ENCODE assay signal across 19 cellular contexts in the genomic region with DNA sequence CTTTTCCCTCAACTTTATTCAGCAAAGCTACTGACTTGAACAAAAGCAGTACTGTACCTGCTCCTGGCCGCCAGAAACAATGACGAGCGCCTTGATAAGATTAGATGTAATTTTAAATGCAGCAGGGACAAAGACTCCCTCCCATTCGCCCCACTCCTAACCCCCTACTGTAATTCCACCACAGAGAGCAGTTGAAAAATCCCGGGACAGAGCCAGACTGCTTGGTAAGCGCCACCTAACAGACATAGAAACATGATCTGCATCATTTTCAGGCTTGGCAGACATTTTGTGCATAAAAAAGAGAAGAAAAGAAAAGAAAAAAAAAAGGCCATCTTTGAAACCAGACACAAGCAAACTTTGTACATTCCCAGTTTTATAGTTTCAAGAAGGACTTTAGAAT.
DNase-seq lines count a peak whose midpoint lies in the region; ATAC-seq and TF ChIP-seq lines count a peak whose summit lies in the region.
"Had no signal": no experiment of that assay in that cellular context is flagged by ENCODE, and none has a peak within 500 bp of the region (broad histone marks: within the 10 kb centered on the region; RNA-seq: fewer than 3 reads in every experiment).

No MANE protein-coding gene starts in this region.

- H3K4me1 ChIP-seq in mammary epithelial cell (ENCODE audit: insufficient read depth, low read length) (no peaks in the 10 kb centered on the region), breast epithelium (no peaks in the 10 kb centered on the region), adipocyte (ENCODE audit: control insufficient read depth, insufficient read depth, low read length) (peaks cover 3% of the 10 kb centered on the region), mesenchymal stem cell (ENCODE audit: control insufficient read depth, insufficient read depth, low read depth, low read length) (peaks cover 1% of the 10 kb centered on the region)
- H3K4me1 ChIP-seq: left lung had no signal

- ATAC-seq in GM19328 (IDR thresholded peaks at IDR 0.05; ENCODE audit: unreplicated experiment) (no peak), HG02852 (IDR thresholded peaks at IDR 0.05; ENCODE audit: unreplicated experiment) (no peak)
- ATAC-seq: left lung; naive thymus-derived CD4-positive, alpha-beta T cell; right cardiac atrium; T-helper 17 cell had no signal

- no peaks in the 10 kb centered on the region for H4K20me1 ChIP-seq in mammary epithelial cell (ENCODE audit: insufficient read depth, low read length)

- H3K27ac ChIP-seq in mammary epithelial cell (ENCODE audit: insufficient read depth, low read depth, low read length) (no peak overlapping the region), breast epithelium (no peak overlapping the region), mesenchymal stem cell (ENCODE audit: low read length, poor library complexity, severe bottlenecking) (peak overlapping the region; percentile 29)
- H3K27ac ChIP-seq: epithelial cell of prostate, left lung had no signal

- H3K4me2 ChIP-seq in mammary epithelial cell (ENCODE audit: insufficient read depth, low read depth, low read length) (peak overlapping the region; percentile 30), mesenchymal stem cell (ENCODE audit: low read length, poor library complexity, severe bottlenecking) (peak overlapping the region; percentile 47)

- H3K9me3 ChIP-seq in mammary epithelial cell (replicated peaks; ENCODE audit: insufficient read depth, low read length) (no peaks in the 10 kb centered on the region), breast epithelium (no peaks in the 10 kb centered on the region), adipocyte (ENCODE audit: control insufficient read depth, low read length) (no peaks in the 10 kb centered on the region), mesenchymal stem cell (ENCODE audit: control insufficient read depth, low read length) (no peaks in the 10 kb centered on the region)
- H3K9me3 ChIP-seq: left lung had no signal

- no peaks in the 10 kb centered on the region for H3K36me3 ChIP-seq in mammary epithelial cell (ENCODE audit: insufficient read depth, low read length)
- H3K36me3 ChIP-seq in breast epithelium: no peaks in the 10 kb centered on the region
- H3K36me3 ChIP-seq in adipocyte (ENCODE audit: control insufficient read depth, insufficient read depth, low read length, severe bottlenecking): no peaks in the 10 kb centered on the region
- no peaks in the 10 kb centered on the region for H3K36me3 ChIP-seq in mesenchymal stem cell (ENCODE audit: control insufficient read depth in 1 of 2, insufficient read depth in 2 of 2, low read depth in 1 of 2, low read length in 2 of 2)
- H3K36me3 ChIP-seq: left lung had no signal

- H2AK5ac ChIP-seq in mesenchymal stem cell (ENCODE audit: low read length, severe bottlenecking): no peak overlapping the region

- H3K9ac ChIP-seq in mammary epithelial cell (ENCODE audit: insufficient read depth, low read length) (no peak overlapping the region), adipocyte (ENCODE audit: low read length) (no peak overlapping the region), mesenchymal stem cell (ENCODE audit: low read length) (no peak overlapping the region)

- no peak overlapping the region for H2BK5ac ChIP-seq in mesenchymal stem cell (ENCODE audit: low read depth, low read length, poor library complexity, severe bottlenecking)

- CTCF ChIA-PET in mammary epithelial cell (lab: Charles Lee; ENCODE audit: low non-redundant PET): no interaction called here

- no peak for TF ChIP-seq POLR2A in breast epithelium (IDR thresholded peaks at IDR 0.05)

- H3K27me3 ChIP-seq in mammary epithelial cell (ENCODE audit: insufficient read depth, low read length) (peaks cover 10% of the 10 kb centered on the region), breast epithelium (no peaks in the 10 kb centered on the region), adipocyte (replicated peaks; ENCODE audit: control insufficient read depth, insufficient read depth, low read length) (no peaks in the 10 kb centered on the region), mesenchymal stem cell (ENCODE audit: control insufficient read depth in 1 of 2, insufficient read depth in 1 of 2, low read length in 2 of 2) (no peaks in the 10 kb centered on the region)
- H3K27me3 ChIP-seq: left lung had no signal

- H2BK15ac ChIP-seq in mesenchymal stem cell (ENCODE audit: low read depth, poor library complexity, severe bottlenecking): no peak overlapping the region

- in situ Hi-C loops in mammary epithelial cell (cut with MboI; ENCODE audit: low sequenced_read_pairs in 2 of 2): no loop called here

- H2BK12ac ChIP-seq in mesenchymal stem cell (ENCODE audit: low read length in 2 of 2): no peak overlapping the region

- H3K4ac ChIP-seq in mesenchymal stem cell (ENCODE audit: low read depth in 1 of 2, low read length in 2 of 2): no peak overlapping the region

- no peak overlapping the region for H2BK120ac ChIP-seq in mesenchymal stem cell (ENCODE audit: low read depth, low read length)

- peak overlapping the region; percentile 62 for H2AFZ ChIP-seq in mammary epithelial cell (ENCODE audit: low read depth, low read length)
- peak overlapping the region; percentile 42 for H2AFZ ChIP-seq in mesenchymal stem cell (ENCODE audit: low read depth, low read length)

- H3K4me3 ChIP-seq in mammary epithelial cell (replicated peaks in 1 of 3; ENCODE audit: insufficient read depth in 1 of 3, low read depth in 2 of 3, low read length in 3 of 3) (no peak overlapping the region), breast epithelium (no peak overlapping the region), adipocyte (ENCODE audit: low read length) (no peak overlapping the region), mesenchymal stem cell (ENCODE audit: insufficient read depth in 1 of 2, low read depth in 1 of 2, low read length in 2 of 2) (no peak overlapping the region)
- H3K4me3 ChIP-seq: left lung had no signal

- intact Hi-C loops in mammary epithelial cell (cut with micrococcal nuclease) (no loop called here), breast epithelium (cut with DNase I; ENCODE audit: low total_unique reads) (no loop called here)

- no peak for DNase-seq in mammary epithelial cell
- no peak for DNase-seq in breast epithelium (ENCODE audit: low spot score in 2 of 2)
- DNase-seq in adipocyte (ENCODE audit: low read depth): peak; percentile 0
- no peak for DNase-seq in mesenchymal stem cell
- DNase-seq in GF-D8 (lab: John Stamatoyannopoulos, UW): no peak
- DNase-seq in germinal center (ENCODE audit: low spot score): no peak
- DNase-seq: activated CD4-positive, CD25-positive, alpha-beta regulatory T cell treated with anti-CD3 and anti-CD28 coated beads, Interleukin-2, amount 50 U/mL, for 72 hours; activated naive CD4-positive, alpha-beta T cell treated with anti-CD3 and anti-CD28 coated beads, Interleukin-2, amount 50 U/mL, for 16 hours; CD4-positive, CD25-positive, alpha-beta regulatory T cell; left lung; naive thymus-derived CD4-positive, alpha-beta T cell; NCI-H1105; NCI-H524; right cardiac atrium; stimulated activated CD4-positive, alpha-beta T cell treated with anti-CD3 and anti-CD28 coated beads, Interleukin-2, amount 100 ng/mL, for 48 hours; T-helper 17 cell had no signal

- dilution Hi-C loops in mammary epithelial cell (cut with HindIII; ENCODE audit: low sequenced_read_pairs): no loop called here

- no peak for TF ChIP-seq CTCF in mammary epithelial cell (conservative IDR thresholded peaks at IDR 0.05 in 1 of 2, IDR thresholded peaks at IDR 0.05 in 1 of 2; ENCODE audit: extremely low read depth in 1 of 2, insufficient read depth in 1 of 2, low read depth in 1 of 2, low read length in 2 of 2)
- no peak for TF ChIP-seq CTCF in breast epithelium (IDR thresholded peaks at IDR 0.05)

- no peaks in the 10 kb centered on the region for H3K79me1 ChIP-seq in mesenchymal stem cell (replicated peaks; ENCODE audit: low read length, poor library complexity, severe bottlenecking)

- BruUV-seq in mammary epithelial cell (replicated peaks; lab: Mats Ljungman, UMichigan): no TSS peak

- H3K18ac ChIP-seq in mesenchymal stem cell (ENCODE audit: low read depth in 1 of 2, low read length in 2 of 2): peak overlapping the region in 1 of 2 experiments; percentile 21

- no peak overlapping the region for H3K14ac ChIP-seq in mesenchymal stem cell (ENCODE audit: low read length in 2 of 2)

- 23% methylated on average over 6 of the region's 6 CpGs for WGBS in mammary epithelial cell (ENCODE audit: low coverage, missing lambda C conversion rate)
- 38% methylated on average over 4 of the region's 6 CpGs for WGBS in mesenchymal stem cell

- no peak overlapping the region for H4K8ac ChIP-seq in mesenchymal stem cell (ENCODE audit: low read length)

- H3K79me2 ChIP-seq in mammary epithelial cell (ENCODE audit: insufficient read depth, low read length): no peaks in the 10 kb centered on the region

- no peak overlapping the region for H4K91ac ChIP-seq in mesenchymal stem cell (ENCODE audit: low read length)

- no peak overlapping the region for H3K23ac ChIP-seq in mesenchymal stem cell (ENCODE audit: low read length in 2 of 2)
